In the genomic region with DNA sequence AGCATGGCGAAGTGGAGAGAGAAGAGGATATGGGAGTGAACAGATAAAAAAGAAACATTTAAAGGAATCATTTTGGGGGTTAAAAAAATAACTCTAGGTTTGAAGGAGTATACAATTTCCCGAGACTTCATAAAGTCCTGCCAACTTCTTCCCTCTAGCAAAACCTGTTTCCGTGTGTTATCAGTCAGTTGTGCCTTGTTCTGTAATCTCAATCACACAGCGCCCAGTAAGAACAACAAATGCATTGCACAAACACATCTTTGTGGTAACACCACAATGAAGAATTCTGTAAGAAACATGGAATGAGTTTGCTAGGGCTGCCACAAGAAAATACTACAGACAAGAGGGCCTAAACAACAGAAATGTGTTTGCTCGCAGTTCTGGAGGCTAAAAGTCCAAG, we compare ENCODE assay signal across 1 cellular context.
TF ChIP-seq lines count a peak whose summit lies in the region.

No MANE protein-coding gene starts in this region.

TF ChIP-seq in HepG2, 621 proteins besides CTCF, POLR2A, EP300 and RAD21 (continued from another document):
- TF ChIP-seq LCORL (IDR thresholded peaks at IDR 0.05) (no peak), LCORL (CRISPR knock-in tag; IDR thresholded peaks at IDR 0.05) (no peak), MXD4 (CRISPR knock-in tag; IDR thresholded peaks at IDR 0.05) (no peak), SRF (IDR thresholded peaks at IDR 0.05; ENCODE audit: low read depth, low read length) (no peak)
- TF ChIP-seq, protein P1, sequence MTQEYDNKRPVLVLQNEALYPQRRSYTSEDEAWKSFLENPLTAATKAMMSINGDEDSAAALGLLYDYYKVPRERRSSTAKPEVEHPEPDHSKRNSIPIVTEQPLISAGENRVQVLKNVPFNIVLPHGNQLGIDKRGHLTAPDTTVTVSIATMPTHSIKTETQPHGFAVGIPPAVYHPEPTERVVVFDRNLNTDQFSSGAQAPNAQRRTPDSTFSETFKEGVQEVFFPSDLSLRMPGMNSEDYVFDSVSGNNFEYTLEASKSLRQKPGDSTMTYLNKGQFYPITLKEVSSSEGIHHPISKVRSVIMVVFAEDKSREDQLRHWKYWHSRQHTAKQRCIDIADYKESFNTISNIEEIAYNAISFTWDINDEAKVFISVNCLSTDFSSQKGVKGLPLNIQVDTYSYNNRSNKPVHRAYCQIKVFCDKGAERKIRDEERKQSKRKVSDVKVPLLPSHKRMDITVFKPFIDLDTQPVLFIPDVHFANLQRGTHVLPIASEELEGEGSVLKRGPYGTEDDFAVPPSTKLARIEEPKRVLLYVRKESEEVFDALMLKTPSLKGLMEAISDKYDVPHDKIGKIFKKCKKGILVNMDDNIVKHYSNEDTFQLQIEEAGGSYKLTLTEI (CRISPR knock-in tag; conservative IDR thresholded peaks at IDR 0.05) = no peak
